2 cellular contexts compared by ENCODE assay signal in genomic region chr1:167871331-167871730, GRCh38.
TF ChIP-seq lines count a peak whose summit lies in the region.

No MANE protein-coding gene starts in this region.

TF ChIP-seq in IMR-90, 13 proteins besides CTCF, POLR2A, EP300 and RAD21:
- no peak for TF ChIP-seq SMC3 (IDR thresholded peaks at IDR 0.05; ENCODE audit: low read depth, low read length)
- no peak for TF ChIP-seq CEBPB (IDR thresholded peaks at IDR 0.05; ENCODE audit: low read depth, low read length)
- TF ChIP-seq NFE2L2 (IDR thresholded peaks at IDR 0.05; ENCODE audit: low read depth, low read length), result no peak
- TF ChIP-seq CHD1 (IDR thresholded peaks at IDR 0.05; ENCODE audit: low read depth, low read length), result no peak
- TF ChIP-seq USF2 (IDR thresholded peaks at IDR 0.05; ENCODE audit: low read depth, low read length), result no peak
- TF ChIP-seq ELK1 (IDR thresholded peaks at IDR 0.05; ENCODE audit: borderline replicate concordance, low read depth, low read length), result no peak
- no peak for TF ChIP-seq MXI1 (IDR thresholded peaks at IDR 0.05; ENCODE audit: borderline replicate concordance, low read depth, low read length)
- TF ChIP-seq RCOR1 (IDR thresholded peaks at IDR 0.05; ENCODE audit: insufficient replicate concordance, low read length), result no peak
- TF ChIP-seq FOS (IDR thresholded peaks at IDR 0.05; ENCODE audit: low read depth, low read length), result no peak
- no peak for TF ChIP-seq RFX5 (IDR thresholded peaks at IDR 0.05; ENCODE audit: low read depth, low read length)
- no peak for TF ChIP-seq BHLHE40 (IDR thresholded peaks at IDR 0.05; ENCODE audit: low read depth, low read length)
- no peak for TF ChIP-seq MAFK (IDR thresholded peaks at IDR 0.05; ENCODE audit: low read depth, low read length)
- no peak for TF ChIP-seq MAZ (IDR thresholded peaks at IDR 0.05; ENCODE audit: borderline replicate concordance, low read depth, low read length)

TF ChIP-seq in K562, 482 proteins besides CTCF, POLR2A, EP300 and RAD21:
- no peak for TF ChIP-seq MTA3 (IDR thresholded peaks at IDR 0.05; ENCODE audit: borderline replicate concordance)
- TF ChIP-seq ARID3A (IDR thresholded peaks at IDR 0.05; ENCODE audit: borderline replicate concordance, low read depth, low read length), result 0 out of 2 replicates have a peak, but pooled peaks have one; percentile 22
- no peak for TF ChIP-seq RBFOX2 (IDR thresholded peaks at IDR 0.05; ENCODE audit: low read depth, low read length)
- TF ChIP-seq PTRF (tag; IDR thresholded peaks at IDR 0.05), result no peak
- no peak for TF ChIP-seq ZNF316 (IDR thresholded peaks at IDR 0.05)
